In the genomic region with DNA sequence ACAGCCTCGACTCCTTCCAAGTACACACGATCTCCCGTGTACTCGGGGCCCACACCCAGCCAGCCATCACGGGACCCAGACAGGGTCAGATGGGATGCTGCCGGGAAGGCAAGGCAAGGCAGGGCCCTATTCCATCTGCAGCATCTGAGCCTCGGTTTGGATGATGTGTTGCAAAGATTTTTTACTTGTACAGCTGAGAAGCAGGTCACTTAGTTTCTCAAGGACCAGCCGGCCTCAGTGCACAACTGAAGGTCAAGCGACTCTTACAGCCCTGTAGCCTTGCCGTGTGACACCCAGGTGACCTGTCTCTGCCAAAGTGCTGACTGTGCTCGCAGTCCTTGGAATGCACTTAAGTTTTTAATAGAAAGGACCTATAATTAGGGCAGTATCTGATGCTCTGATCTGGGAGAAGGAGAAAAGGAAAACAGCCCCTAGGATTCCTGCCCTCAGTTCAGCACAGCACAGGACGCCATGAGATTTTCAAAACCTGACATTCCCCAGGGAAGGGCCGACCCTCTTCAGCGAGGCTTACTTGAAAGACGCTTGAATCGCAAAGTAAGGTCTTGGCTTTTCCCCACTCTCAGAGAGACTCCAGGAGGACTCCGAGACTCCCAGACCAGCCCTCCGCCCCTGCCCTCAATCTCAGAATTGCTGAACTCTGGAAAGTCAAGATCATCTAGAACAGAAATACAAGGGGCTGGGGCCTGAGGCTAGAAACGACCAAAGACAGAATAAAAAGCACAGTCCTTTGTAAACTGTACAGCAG, we compare ENCODE assay signal across 9 cellular contexts. TPM values are rescaled to one million over a fixed set of nuclear protein-coding genes. Genes with fewer than 3 reads are reported as not detected.
DNase-seq lines count a peak whose midpoint lies in the region; ATAC-seq, FAIRE-seq and TF ChIP-seq lines count a peak whose summit lies in the region.
"Had no signal": no experiment of that assay in that cellular context is flagged by ENCODE, and none has a peak within 500 bp of the region (broad histone marks: within the 10 kb centered on the region; RNA-seq: fewer than 3 reads in every experiment).

No MANE protein-coding gene starts in this region.

- no TSS peak for BruUV-seq in IMR-90 (replicated peaks; lab: Mats Ljungman, UMichigan)

- intact Hi-C loops in IMR-90 (cut with micrococcal nuclease) = loop anchor here (5.0 kb wide), 1 partner anchor 75 kb away; no protein-coding TSS in a partner anchor
- intact Hi-C loops in dendritic cell treated with granulocyte-macrophage colony-stimulating factor and Interleukin-4, amounts not matched to agents 40 ng/mL and 50 ng/mL, for 4 days (cut with micrococcal nuclease) = loop anchor here (5.0 kb wide), 1 partner anchor 35 kb away; no protein-coding TSS in a partner anchor

- no peak overlapping the region for H3K18ac ChIP-seq in IMR-90 (ENCODE audit: low read depth, low read length)

- TF ChIP-seq POLR2A in A549 (IDR thresholded peaks at IDR 0.05; ENCODE audit: low read length) = no peak
- no peak for TF ChIP-seq POLR2A in IMR-90 (IDR thresholded peaks at IDR 0.05; ENCODE audit: low read depth, low read length)

- H2BK20ac ChIP-seq in IMR-90 (ENCODE audit: low read depth, low read length) = no peak overlapping the region

- H3K36me3 Mint-ChIP-seq in dendritic cell treated with granulocyte-macrophage colony-stimulating factor and Interleukin-4, amounts not matched to agents 40 ng/mL and 50 ng/mL, for 4 days (ENCODE audit: low read depth) = no peaks in the 10 kb centered on the region

- H3K36me3 ChIP-seq in IMR-90 (ENCODE audit: control insufficient read depth, insufficient read depth, low read length) (no peaks in the 10 kb centered on the region), muscle layer of duodenum (ENCODE audit: control insufficient read depth in 1 of 2, insufficient read depth in 2 of 2, low read length in 2 of 2) (no peaks in the 10 kb centered on the region)

- H2AFZ ChIP-seq in IMR-90 (replicated peaks; ENCODE audit: low read length, poor library complexity) = peak overlapping the region; percentile 95

- H3K23ac ChIP-seq in IMR-90 (ENCODE audit: low read depth, low read length) = peak overlapping the region; percentile 58

- H3K9me1 ChIP-seq in IMR-90 (ENCODE audit: insufficient read depth, low read length) = peaks cover 4% of the 10 kb centered on the region; the same call in 1 of the 2 replicates

- no peak overlapping the region; a peak in 1 of 4 replicates for H4K8ac ChIP-seq in IMR-90 (ENCODE audit: low read depth in 2 of 2, low read length in 2 of 2)

- H3K4me3 ChIP-seq in A549 = peak overlapping the region; percentile 69
- peak overlapping the region; percentile 85 for H3K4me3 ChIP-seq in IMR-90 (ENCODE audit: insufficient read depth, low read depth, low read length)
- peak overlapping the region; percentile 64 to 90 for H3K4me3 ChIP-seq in muscle layer of duodenum (ENCODE audit: low read depth in 1 of 2, low read length in 2 of 2)

- peak overlapping the region; percentile 81 for H3K4me3 Mint-ChIP-seq in dendritic cell treated with granulocyte-macrophage colony-stimulating factor and Interleukin-4, amounts not matched to agents 40 ng/mL and 50 ng/mL, for 4 days

- H3K4me1 ChIP-seq in A549 = peaks cover 14% of the 10 kb centered on the region
- peaks cover 12% of the 10 kb centered on the region for H3K4me1 ChIP-seq in IMR-90 (ENCODE audit: control insufficient read depth, insufficient read depth, low read length)
- H3K4me1 ChIP-seq in muscle layer of duodenum (ENCODE audit: control insufficient read depth in 1 of 2, insufficient read depth in 2 of 2, low read length in 2 of 2) = peaks cover 0 to 21% of the 10 kb centered on the region in 2 donors

- H3K27ac ChIP-seq in A549 (peak overlapping the region; percentile 83 to 85), IMR-90 (ENCODE audit: insufficient read depth, low read length) (no peak overlapping the region), muscle layer of duodenum (ENCODE audit: low read length) (no peak overlapping the region)

- H4K5ac ChIP-seq in IMR-90 (ENCODE audit: low read depth, low read length) = no peak overlapping the region

- CTCF ChIA-PET in A549 (lab: Yijun Ruan, JAX) (interaction anchor here (1.2 to 3.3 kb wide), 2 partner anchors 10 to 17 kb away, joined by 5 to 18 read pairs; no protein-coding TSS in a partner anchor), IMR-90 (lab: Yijun Ruan, JAX) (interaction anchor here (2.1 kb wide), 1 partner anchor 17 kb away, joined by 7 read pairs; no protein-coding TSS in a partner anchor)

- no peak for ATAC-seq in A549
- ATAC-seq in IMR-90 (ENCODE audit: low read depth) = no peak
- no peak for ATAC-seq in GM19463 (IDR thresholded peaks at IDR 0.05; ENCODE audit: unreplicated experiment)

- peaks cover 33% of the 10 kb centered on the region for H3K27me3 Mint-ChIP-seq in dendritic cell treated with granulocyte-macrophage colony-stimulating factor and Interleukin-4, amounts not matched to agents 40 ng/mL and 50 ng/mL, for 4 days

- peak overlapping the region; percentile 20; the same call in 1 of the 2 replicates for H3K4ac ChIP-seq in IMR-90 (ENCODE audit: low read depth, low read length)

- DNase-seq in A549 (ENCODE audit: low read depth in 1 of 2, low spot score in 1 of 2) (no peak), IMR-90 (no peak), NCI-H2081 treated with DMSO at 0.1 percent for 48 hours (lab: John Stamatoyannopoulos, UW) (no peak), MV-4-11 (lab: John Stamatoyannopoulos, UW) (no peak)
- no peak for DNase-seq in activated effector memory CD4-positive, alpha-beta T cell treated with Interleukin-2 at 50 U/mL for 16 hours

- no peak for TF ChIP-seq RAD21 in A549 (conservative IDR thresholded peaks at IDR 0.05 in 1 of 2, IDR thresholded peaks at IDR 0.05 in 1 of 2)
- TF ChIP-seq RAD21 in IMR-90 (IDR thresholded peaks at IDR 0.05; ENCODE audit: low read length) = no peak

- no peak overlapping the region for H3K56ac ChIP-seq in IMR-90 (ENCODE audit: extremely low read depth, insufficient read depth, low read length)

- dilution Hi-C loops in IMR-90 (cut with HindIII; ENCODE audit: low sequenced_read_pairs, unreplicated experiment) = no loop called here

- peak overlapping the region; percentile 80 for H2AK9ac ChIP-seq in IMR-90 (replicated peaks; ENCODE audit: low read depth, low read length, poor library complexity)

- FAIRE-seq in A549 (lab: Jason Lieb, UNC) = no peak
- FAIRE-seq: G401.6 had no signal

- POLR2A ChIA-PET in A549 (lab: Yijun Ruan, JAX) = no interaction called here
- POLR2A ChIA-PET in IMR-90 (lab: Charles Lee; ENCODE audit: unreplicated experiment) = no interaction called here

- H3K14ac ChIP-seq in IMR-90 (replicated peaks; ENCODE audit: low read depth, low read length) = 0 out of 2 replicates have a peak overlapping the region, but pooled peaks have one; percentile 48

- H2BK5ac ChIP-seq in IMR-90 (ENCODE audit: low read depth, low read length, poor library complexity, severe bottlenecking) = no peak overlapping the region

- peak overlapping the region; percentile 65 for H3K9ac ChIP-seq in IMR-90 (ENCODE audit: low read depth, low read length)

- TF ChIP-seq EP300 in A549 (IDR thresholded peaks at IDR 0.05) = no peak

- H3K79me1 ChIP-seq in IMR-90 (ENCODE audit: low read depth in 1 of 2, low read length in 2 of 2) = peaks cover 5 to 16% of the 10 kb centered on the region in 2 experiments; a peak in 3 of 4 replicates

- H3K27me3 ChIP-seq in IMR-90 (ENCODE audit: control insufficient read depth, insufficient read depth, low read length) (no peaks in the 10 kb centered on the region), muscle layer of duodenum (ENCODE audit: low read depth, low read length) (no peaks in the 10 kb centered on the region)

- H3K27ac Mint-ChIP-seq in dendritic cell treated with granulocyte-macrophage colony-stimulating factor and Interleukin-4, amounts not matched to agents 40 ng/mL and 50 ng/mL, for 4 days = peak overlapping the region; percentile 81

- H3K4me1 Mint-ChIP-seq in dendritic cell treated with granulocyte-macrophage colony-stimulating factor and Interleukin-4, amounts not matched to agents 40 ng/mL and 50 ng/mL, for 4 days (ENCODE audit: low read depth) = peaks cover 38% of the 10 kb centered on the region

- WGBS in A549 (ENCODE audit: missing lambda C conversion rate) = 73% methylated on average over 19 of the region's 19 CpGs
- 66% methylated on average over 4 of the region's 19 CpGs; no CpG with 5 or more reads in 1 of the 2 experiments for WGBS in IMR-90 (ENCODE audit: extremely low coverage in 2 of 2, insufficient read length in 1 of 2), 2 experiments

- H3K9me3 ChIP-seq in A549 = no peaks in the 10 kb centered on the region
- no peaks in the 10 kb centered on the region for H3K9me3 ChIP-seq in IMR-90 (ENCODE audit: control insufficient read depth, insufficient read depth, low read length)
- no peaks in the 10 kb centered on the region for H3K9me3 ChIP-seq in muscle layer of duodenum (ENCODE audit: control insufficient read depth in 1 of 2, low read length in 2 of 2)

- no peak overlapping the region for H4K91ac ChIP-seq in IMR-90 (ENCODE audit: insufficient read depth, low read depth, low read length)

- in situ Hi-C loops in IMR-90 (cut with MboI; ENCODE audit: low sequenced_read_pairs) = loop anchor here (10.0 to 25.0 kb wide), 2 partner anchors 63 to 360 kb away; partner anchors contain the start of gene SLC2A5

- peak overlapping the region; percentile 43; the same call in 1 of the 2 replicates for H2AK5ac ChIP-seq in IMR-90 (ENCODE audit: low read depth, low read length)

- H2BK15ac ChIP-seq in IMR-90 (ENCODE audit: low read depth, low read length) = no peak overlapping the region

- TF ChIP-seq CTCF in A549 (IDR thresholded peaks at IDR 0.05) (no peak), IMR-90 (conservative IDR thresholded peaks at IDR 0.05; ENCODE audit: low read depth, low read length) (no peak)

- peaks cover 7% of the 10 kb centered on the region for H4K20me1 ChIP-seq in IMR-90 (ENCODE audit: insufficient read depth, low read length)

- H3K9me3 Mint-ChIP-seq in dendritic cell treated with granulocyte-macrophage colony-stimulating factor and Interleukin-4, amounts not matched to agents 40 ng/mL and 50 ng/mL, for 4 days = no peaks in the 10 kb centered on the region

- H3K4me2 ChIP-seq in A549 = peak overlapping the region; percentile 96
- peak overlapping the region; percentile 86 for H3K4me2 ChIP-seq in IMR-90 (ENCODE audit: low read depth, low read length)

- H2BK120ac ChIP-seq in IMR-90 (ENCODE audit: low read depth, low read length) = no peak overlapping the region

RNA-seq across cellular contexts. Expression of gene GPR157, which starts 1.3 kb away (rescaled TPM):
- polyA plus RNA-seq in A549 (2011; rRNA removed) (3.6 and 3.7 TPM in 2 replicates), A549 (2017; fragmentation: RNase III; extraction: RNeasy Plus Mini Kit Qiagen cat#74134 plus additional on column Dnase treatment) (2.8 to 4.8 TPM (median 4.7 TPM) in 3 replicates), IMR-90 (2012; rRNA removed) (1.7 and 1.8 TPM in 2 replicates)
- 1.5 and 1.9 TPM in 2 replicates for polyA plus RNA-seq in A549 (2012; cell fraction: cytosol; rRNA removed)
- 4.2 and 4.4 TPM in 2 replicates for polyA plus RNA-seq in A549 (2012; cell fraction: nucleus; rRNA removed)
- polyA minus RNA-seq in A549 (2011; rRNA and poly(A)+ RNA removed) = 4.5 and 27.1 TPM in 2 replicates
- 2.2 and 2.7 TPM in 2 replicates for total RNA-seq in IMR-90 (2012; rRNA removed)
- 1.4 TPM in 2 replicates for polyA plus RNA-seq in IMR-90 (2012; cell fraction: cytosol; rRNA removed)
- 2.8 and 3.5 TPM in 2 replicates for polyA plus RNA-seq in IMR-90 (2012; cell fraction: nucleus; rRNA removed; ENCODE audit: low replicate concordance)

RNA-seq across cellular contexts. Expression of gene SLC2A5, which starts 58.1 kb away (rescaled TPM):
- polyA plus RNA-seq in A549 (2011; rRNA removed) = 0.03 and 0.12 TPM in 2 replicates
- 0.04 TPM in 2 replicates for polyA plus RNA-seq in A549 (2012; cell fraction: cytosol; rRNA removed)
- polyA plus RNA-seq in A549 (2012; cell fraction: nucleus; rRNA removed) = 0.17 and 0.29 TPM in 2 replicates
- polyA plus RNA-seq in A549 (2017; fragmentation: RNase III; extraction: RNeasy Plus Mini Kit Qiagen cat#74134 plus additional on column Dnase treatment) = 0.12 to 0.22 TPM (median 0.19 TPM) in 3 replicates
- polyA minus RNA-seq in A549 (2011; rRNA and poly(A)+ RNA removed) = 1.5 TPM in 1 of 2 replicates, not detected in the other
- total RNA-seq in IMR-90 (2012; rRNA removed) = 0.18 TPM in 1 of 2 replicates, not detected in the other
- 0.03 TPM in 1 of 2 replicates, not detected in the other for polyA plus RNA-seq in IMR-90 (2012; rRNA removed)
- polyA plus RNA-seq in IMR-90 (2012; cell fraction: cytosol; rRNA removed) = 0.05 TPM in 1 of 2 replicates, not detected in the other
- polyA plus RNA-seq in IMR-90 (2012; cell fraction: nucleus; rRNA removed; ENCODE audit: low replicate concordance) = 0.34 and 0.55 TPM in 2 replicates

Comparison
In these comparisons a context has a peak if more than half of its experiments do, and no peak if none do; other contexts are left out.
1. H3K27ac ChIP-seq: peak in A549 (2 of 2); none in IMR-90 (single experiment) and muscle layer of duodenum (single experiment).
2. Peak in every context shown above with its lines, with median percentiles within 50 percentile points of each other: H3K4me3 ChIP-seq.